Comparison of ENCODE assay signal across 9 cellular contexts in the genomic region with DNA sequence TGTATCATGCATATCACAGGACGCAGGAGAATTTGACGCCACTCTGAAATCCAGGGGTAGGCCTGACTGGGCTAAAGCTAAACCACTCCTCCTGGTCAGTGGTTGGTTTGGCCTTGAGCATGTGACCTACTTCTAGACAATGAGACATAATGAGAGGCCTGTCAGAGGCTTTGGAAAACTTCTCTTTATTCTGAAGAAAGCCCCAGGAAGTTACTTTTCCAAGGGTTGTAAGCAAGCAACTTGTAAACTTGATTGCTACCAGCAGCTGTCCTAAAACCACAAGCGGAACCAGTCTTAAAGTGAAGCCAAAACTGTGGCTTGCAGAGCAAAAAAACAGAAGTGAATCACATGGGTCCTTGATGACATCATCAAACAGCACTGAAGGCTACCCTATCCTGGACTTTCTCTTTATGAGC.
DNase-seq lines count a peak whose midpoint lies in the region; ATAC-seq lines count a peak whose summit lies in the region.
"Had no signal": no experiment of that assay in that cellular context is flagged by ENCODE, and none has a peak within 500 bp of the region (broad histone marks: within the 10 kb centered on the region; RNA-seq: fewer than 3 reads in every experiment).

No MANE protein-coding gene starts in this region.

- H4K8ac ChIP-seq in trophoblast cell (ENCODE audit: low read depth, low read length): no peak overlapping the region

- H3K27ac Mint-ChIP-seq in CD4-positive, alpha-beta memory T cell: no peak overlapping the region

- no peak overlapping the region for H2BK5ac ChIP-seq in trophoblast cell (ENCODE audit: low read depth, low read length, poor library complexity)

- no peaks in the 10 kb centered on the region for H3K27me3 ChIP-seq in trophoblast cell (ENCODE audit: insufficient read depth, low read length)
- H3K27me3 ChIP-seq in CD4-positive, alpha-beta memory T cell (ENCODE audit: insufficient read depth, low read length): no peaks in the 10 kb centered on the region

- no peaks in the 10 kb centered on the region for H3K36me3 ChIP-seq in trophoblast cell (ENCODE audit: control insufficient read depth in 1 of 2, insufficient read depth in 2 of 2, low read length in 2 of 2)
- H3K36me3 ChIP-seq in CD4-positive, alpha-beta memory T cell (ENCODE audit: insufficient read depth, low read length): no peaks in the 10 kb centered on the region

- H2AK5ac ChIP-seq in trophoblast cell (ENCODE audit: low read length): no peak overlapping the region

- H3K9me3 ChIP-seq in trophoblast cell (ENCODE audit: insufficient read depth, low read depth, low read length): peaks cover 2% of the 10 kb centered on the region
- H3K9me3 ChIP-seq in CD4-positive, alpha-beta memory T cell (ENCODE audit: control insufficient read depth in 1 of 2, low read length in 2 of 2): no peaks in the 10 kb centered on the region

- no peaks in the 10 kb centered on the region for H3K27me3 Mint-ChIP-seq in CD4-positive, alpha-beta memory T cell

- no peaks in the 10 kb centered on the region for H3K79me2 ChIP-seq in trophoblast cell (ENCODE audit: control insufficient read depth, insufficient read depth, low read length, poor library complexity)

- H3K36me3 Mint-ChIP-seq in CD4-positive, alpha-beta memory T cell: peaks cover 0 to 16% of the 10 kb centered on the region in 2 donors

- POLR2A ChIA-PET in CD4-positive, alpha-beta memory T cell (lab: Charles Lee; ENCODE audit: partially characterized antibody): no interaction called here

- H3K4me1 ChIP-seq in trophoblast cell (ENCODE audit: control insufficient read depth in 1 of 2, insufficient read depth in 2 of 2, low read length in 2 of 2): peaks cover 0 to 3% of the 10 kb centered on the region in 2 experiments
- H3K4me1 ChIP-seq in CD4-positive, alpha-beta memory T cell (ENCODE audit: insufficient read depth, low read length): no peaks in the 10 kb centered on the region

- H3K14ac ChIP-seq in trophoblast cell (ENCODE audit: low read length): no peak overlapping the region

- no peak overlapping the region for H3K4me3 Mint-ChIP-seq in CD4-positive, alpha-beta memory T cell

- intact Hi-C loops in CD4-positive, alpha-beta memory T cell (cut with micrococcal nuclease): no loop called here

- H3K4ac ChIP-seq in trophoblast cell (ENCODE audit: low read depth, low read length): no peak overlapping the region

- H4K12ac ChIP-seq in trophoblast cell (ENCODE audit: low read depth, low read length): no peak overlapping the region

- H2BK12ac ChIP-seq in trophoblast cell (ENCODE audit: low read length): no peak overlapping the region

- in situ Hi-C loops in G401 (cut with HindIII; ENCODE audit: low sequenced_read_pairs): no loop called here

- H3K27ac ChIP-seq in trophoblast cell (ENCODE audit: low read depth, low read length): peak overlapping the region; percentile 20
- H3K27ac ChIP-seq in CD4-positive, alpha-beta memory T cell (ENCODE audit: low read depth, low read length): no peak overlapping the region

- no peak overlapping the region for H3K4me3 ChIP-seq in trophoblast cell (ENCODE audit: low read depth, low read length)
- H3K4me3 ChIP-seq in CD4-positive, alpha-beta memory T cell (ENCODE audit: low read length in 2 of 2): no peak overlapping the region

- H3K4me2 ChIP-seq in trophoblast cell (ENCODE audit: low read length): no peak overlapping the region

- H3K79me1 ChIP-seq in trophoblast cell (ENCODE audit: low read length): no peaks in the 10 kb centered on the region

- peak; percentile 8 for DNase-seq in G401 (ENCODE audit: low spot score)
- peak; percentile 86 for DNase-seq in OCI-M1 (lab: John Stamatoyannopoulos, UW)
- peak; percentile 13 for DNase-seq in fibroblast of the conjunctiva (ENCODE audit: low read depth)
- peak; percentile 42 to 60 for DNase-seq in trophoblast cell
- no peak for DNase-seq in CD4-positive, alpha-beta memory T cell
- DNase-seq in NCI-H345 (lab: John Stamatoyannopoulos, UW): no peak
- DNase-seq: NCI-H1417 had no signal

- H3K9ac ChIP-seq in trophoblast cell (ENCODE audit: low read length): no peak overlapping the region

- H3K18ac ChIP-seq in trophoblast cell (ENCODE audit: low read length): no peak overlapping the region

- H3K23ac ChIP-seq in trophoblast cell (ENCODE audit: low read length): no peak overlapping the region

- H3K4me1 Mint-ChIP-seq in CD4-positive, alpha-beta memory T cell: no peaks in the 10 kb centered on the region

- no peak for ATAC-seq in HG02678 (IDR thresholded peaks at IDR 0.05; ENCODE audit: unreplicated experiment)
- no peak for ATAC-seq in HG03457 (IDR thresholded peaks at IDR 0.05; ENCODE audit: unreplicated experiment)

- CTCF ChIA-PET in CD4-positive, alpha-beta memory T cell (lab: Charles Lee; ENCODE audit: partially characterized antibody): no interaction called here

- no peak overlapping the region for H2BK120ac ChIP-seq in trophoblast cell (ENCODE audit: insufficient read depth, low read length, poor library complexity)

- H4K91ac ChIP-seq in trophoblast cell (ENCODE audit: low read depth, low read length): no peak overlapping the region

- H2AFZ ChIP-seq in trophoblast cell (ENCODE audit: insufficient read depth, low read length, poor library complexity): no peak overlapping the region

- peaks cover 0 to 8% (median 3%) of the 10 kb centered on the region in 8 donors for H3K9me3 Mint-ChIP-seq in CD4-positive, alpha-beta memory T cell

- no CpG with 5 or more reads among the region's 3 CpGs for WGBS in trophoblast cell (ENCODE audit: extremely low coverage, insufficient coverage, insufficient read length)

Comparison
In these comparisons a context has a peak if more than half of its experiments do, and no peak if none do; other contexts are left out.
1. DNase-seq: peak in G401 (single experiment), OCI-M1 (single experiment), fibroblast of the conjunctiva (single experiment) and trophoblast cell (2 of 2); none in CD4-positive, alpha-beta memory T cell (0 of 5) and NCI-H345 (single experiment).